Comparison of ENCODE assay signal across 30 cellular contexts in genomic region chr1:245023222-245023621, GRCh38.
"Had no signal": no experiment of that assay in that cellular context is flagged by ENCODE, and none has a peak within 500 bp of the region (broad histone marks: within the 10 kb centered on the region; RNA-seq: fewer than 3 reads in every experiment).

No MANE protein-coding gene starts in this region.

- H3K9me3 Mint-ChIP-seq: dendritic cell treated with granulocyte-macrophage colony-stimulating factor and Interleukin-4, amounts not matched to agents 40 ng/mL and 50 ng/mL, for 4 days; effector memory CD8-positive, alpha-beta T cell had no signal

- ATAC-seq: effector memory CD8-positive, alpha-beta T cell; esophagus mucosa; foreskin keratinocyte; gastrocnemius medialis; gastroesophageal sphincter; heart left ventricle; heart right ventricle had no signal

- H3K4me1 ChIP-seq: colonic mucosa, esophagus muscularis mucosa, esophagus squamous epithelium, foreskin keratinocyte, gastroesophageal sphincter had no signal

- H3K27ac Mint-ChIP-seq: dendritic cell treated with granulocyte-macrophage colony-stimulating factor and Interleukin-4, amounts not matched to agents 40 ng/mL and 50 ng/mL, for 4 days; effector memory CD8-positive, alpha-beta T cell; endodermal cell had no signal

- H3K4me3 Mint-ChIP-seq: dendritic cell treated with granulocyte-macrophage colony-stimulating factor and Interleukin-4, amounts not matched to agents 40 ng/mL and 50 ng/mL, for 4 days; effector memory CD8-positive, alpha-beta T cell; endodermal cell had no signal

- FAIRE-seq: colon, endometrium, endothelial cell of umbilical vein, frontal cortex had no signal

- H3K27ac ChIP-seq: colonic mucosa, coronary artery, dorsolateral prefrontal cortex, epithelial cell of prostate, esophagus muscularis mucosa, esophagus squamous epithelium, foreskin keratinocyte, gastrocnemius medialis, gastroesophageal sphincter, heart left ventricle, heart right ventricle, hepatocyte had no signal

- H3K27me3 Mint-ChIP-seq: dendritic cell treated with granulocyte-macrophage colony-stimulating factor and Interleukin-4, amounts not matched to agents 40 ng/mL and 50 ng/mL, for 4 days; effector memory CD8-positive, alpha-beta T cell had no signal

- DNase-seq: colonic mucosa; cortex of kidney; dermis blood vessel endothelial cell; dorsolateral prefrontal cortex; effector CD4-positive, alpha-beta T cell; effector CD8-positive, alpha-beta T cell; effector memory CD4-positive, alpha-beta T cell; effector memory CD8-positive, alpha-beta T cell; endodermal cell; erythroblast; esophagus squamous epithelium; foreskin fibroblast; foreskin keratinocyte; foreskin melanocyte; gastrocnemius medialis; glutamatergic neuron; head of caudate nucleus; heart left ventricle; heart right ventricle had no signal

- H3K36me3 ChIP-seq: colonic mucosa, esophagus squamous epithelium had no signal

- H3K4me3 ChIP-seq: colonic mucosa, coronary artery, dorsolateral prefrontal cortex, esophagus muscularis mucosa, esophagus squamous epithelium, gastrocnemius medialis, gastroesophageal sphincter, heart left ventricle, heart right ventricle, hepatocyte had no signal

- H3K9me3 ChIP-seq: colonic mucosa, esophagus muscularis mucosa, esophagus squamous epithelium, gastrocnemius medialis, gastroesophageal sphincter, heart left ventricle, heart right ventricle had no signal
